Comparison of ENCODE assay signal across 2 cellular contexts in the genomic region with DNA sequence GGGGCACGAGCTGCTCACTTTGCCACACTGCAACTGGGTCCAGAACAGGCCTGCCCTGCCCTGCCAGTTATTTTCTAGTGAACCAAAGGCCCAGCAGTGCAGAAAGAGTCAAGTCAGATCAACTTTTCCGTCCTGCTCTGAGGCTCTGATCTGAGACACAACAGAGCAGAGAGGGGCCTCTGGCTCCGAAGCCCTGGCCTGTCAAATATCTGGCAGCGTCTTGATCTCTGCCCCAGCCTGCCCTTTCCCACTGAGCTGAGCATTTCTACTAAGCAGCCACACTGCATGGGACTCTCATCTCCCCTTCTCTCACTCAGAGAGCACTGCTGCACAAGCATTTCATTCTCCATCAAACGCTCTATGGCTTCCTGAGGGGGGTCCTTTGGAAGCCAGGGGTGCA.
TF ChIP-seq lines count a peak whose summit lies in the region.

No MANE protein-coding gene starts in this region.

TF ChIP-seq in SK-N-SH, 30 proteins besides CTCF, POLR2A, EP300 and RAD21 (continued from another document):
- TF ChIP-seq, protein P1, sequence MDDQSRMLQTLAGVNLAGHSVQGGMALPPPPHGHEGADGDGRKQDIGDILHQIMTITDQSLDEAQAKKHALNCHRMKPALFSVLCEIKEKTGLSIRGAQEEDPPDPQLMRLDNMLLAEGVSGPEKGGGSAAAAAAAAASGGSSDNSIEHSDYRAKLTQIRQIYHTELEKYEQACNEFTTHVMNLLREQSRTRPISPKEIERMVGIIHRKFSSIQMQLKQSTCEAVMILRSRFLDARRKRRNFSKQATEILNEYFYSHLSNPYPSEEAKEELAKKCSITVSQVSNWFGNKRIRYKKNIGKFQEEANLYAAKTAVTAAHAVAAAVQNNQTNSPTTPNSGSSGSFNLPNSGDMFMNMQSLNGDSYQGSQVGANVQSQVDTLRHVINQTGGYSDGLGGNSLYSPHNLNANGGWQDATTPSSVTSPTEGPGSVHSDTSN (IDR thresholded peaks at IDR 0.05), result no peak
- TF ChIP-seq RXRA (IDR thresholded peaks at IDR 0.05; ENCODE audit: borderline replicate concordance, low read depth) (no peak), GABPA (IDR thresholded peaks at IDR 0.05; ENCODE audit: low read depth) (no peak), YY1 (IDR thresholded peaks at IDR 0.05; ENCODE audit: low read depth) (no peak), SIN3A (IDR thresholded peaks at IDR 0.05; ENCODE audit: borderline replicate concordance, low read depth, low read length) (no peak), RFX5 (IDR thresholded peaks at IDR 0.05; ENCODE audit: low read length) (no peak), FOXJ3 (CRISPR knock-in tag; IDR thresholded peaks at IDR 0.05) (no peak), NFIC (IDR thresholded peaks at IDR 0.05; ENCODE audit: borderline replicate concordance) (no peak), SMC3 (IDR thresholded peaks at IDR 0.05; ENCODE audit: low read depth, low read length) (no peak), TEAD4 (IDR thresholded peaks at IDR 0.05; ENCODE audit: borderline replicate concordance, insufficient read depth) (no peak)
- TF ChIP-seq, protein P2, sequence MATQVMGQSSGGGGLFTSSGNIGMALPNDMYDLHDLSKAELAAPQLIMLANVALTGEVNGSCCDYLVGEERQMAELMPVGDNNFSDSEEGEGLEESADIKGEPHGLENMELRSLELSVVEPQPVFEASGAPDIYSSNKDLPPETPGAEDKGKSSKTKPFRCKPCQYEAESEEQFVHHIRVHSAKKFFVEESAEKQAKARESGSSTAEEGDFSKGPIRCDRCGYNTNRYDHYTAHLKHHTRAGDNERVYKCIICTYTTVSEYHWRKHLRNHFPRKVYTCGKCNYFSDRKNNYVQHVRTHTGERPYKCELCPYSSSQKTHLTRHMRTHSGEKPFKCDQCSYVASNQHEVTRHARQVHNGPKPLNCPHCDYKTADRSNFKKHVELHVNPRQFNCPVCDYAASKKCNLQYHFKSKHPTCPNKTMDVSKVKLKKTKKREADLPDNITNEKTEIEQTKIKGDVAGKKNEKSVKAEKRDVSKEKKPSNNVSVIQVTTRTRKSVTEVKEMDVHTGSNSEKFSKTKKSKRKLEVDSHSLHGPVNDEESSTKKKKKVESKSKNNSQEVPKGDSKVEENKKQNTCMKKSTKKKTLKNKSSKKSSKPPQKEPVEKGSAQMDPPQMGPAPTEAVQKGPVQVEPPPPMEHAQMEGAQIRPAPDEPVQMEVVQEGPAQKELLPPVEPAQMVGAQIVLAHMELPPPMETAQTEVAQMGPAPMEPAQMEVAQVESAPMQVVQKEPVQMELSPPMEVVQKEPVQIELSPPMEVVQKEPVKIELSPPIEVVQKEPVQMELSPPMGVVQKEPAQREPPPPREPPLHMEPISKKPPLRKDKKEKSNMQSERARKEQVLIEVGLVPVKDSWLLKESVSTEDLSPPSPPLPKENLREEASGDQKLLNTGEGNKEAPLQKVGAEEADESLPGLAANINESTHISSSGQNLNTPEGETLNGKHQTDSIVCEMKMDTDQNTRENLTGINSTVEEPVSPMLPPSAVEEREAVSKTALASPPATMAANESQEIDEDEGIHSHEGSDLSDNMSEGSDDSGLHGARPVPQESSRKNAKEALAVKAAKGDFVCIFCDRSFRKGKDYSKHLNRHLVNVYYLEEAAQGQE (IDR thresholded peaks at IDR 0.05; ENCODE audit: low read depth, low read length), result no peak
- TF ChIP-seq, protein P3, sequence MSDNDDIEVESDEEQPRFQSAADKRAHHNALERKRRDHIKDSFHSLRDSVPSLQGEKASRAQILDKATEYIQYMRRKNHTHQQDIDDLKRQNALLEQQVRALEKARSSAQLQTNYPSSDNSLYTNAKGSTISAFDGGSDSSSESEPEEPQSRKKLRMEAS (IDR thresholded peaks at IDR 0.05; ENCODE audit: low read depth), result no peak
TF ChIP-seq in SK-N-SH: peak in this region for 0.

TF ChIP-seq in SK-N-SH treated with all-trans-retinoic acid at 6 μM for 48 hours, 23 proteins besides CTCF, POLR2A, EP300 and RAD21 (continued from another document):
- no peak for TF ChIP-seq ESRRG (CRISPR knock-in tag; IDR thresholded peaks at IDR 0.05)
- no peak for TF ChIP-seq ZFP3 (CRISPR knock-in tag; IDR thresholded peaks at IDR 0.05)
- TF ChIP-seq ZNF8 (CRISPR knock-in tag; IDR thresholded peaks at IDR 0.05), result no peak
- no peak for TF ChIP-seq POU6F1 (CRISPR knock-in tag; IDR thresholded peaks at IDR 0.05; ENCODE audit: borderline replicate concordance, low read depth)
- TF ChIP-seq OSR1 (CRISPR knock-in tag; IDR thresholded peaks at IDR 0.05), result no peak
- no peak for TF ChIP-seq PPARA (CRISPR knock-in tag; IDR thresholded peaks at IDR 0.05; ENCODE audit: borderline replicate concordance)
- TF ChIP-seq, protein P4, sequence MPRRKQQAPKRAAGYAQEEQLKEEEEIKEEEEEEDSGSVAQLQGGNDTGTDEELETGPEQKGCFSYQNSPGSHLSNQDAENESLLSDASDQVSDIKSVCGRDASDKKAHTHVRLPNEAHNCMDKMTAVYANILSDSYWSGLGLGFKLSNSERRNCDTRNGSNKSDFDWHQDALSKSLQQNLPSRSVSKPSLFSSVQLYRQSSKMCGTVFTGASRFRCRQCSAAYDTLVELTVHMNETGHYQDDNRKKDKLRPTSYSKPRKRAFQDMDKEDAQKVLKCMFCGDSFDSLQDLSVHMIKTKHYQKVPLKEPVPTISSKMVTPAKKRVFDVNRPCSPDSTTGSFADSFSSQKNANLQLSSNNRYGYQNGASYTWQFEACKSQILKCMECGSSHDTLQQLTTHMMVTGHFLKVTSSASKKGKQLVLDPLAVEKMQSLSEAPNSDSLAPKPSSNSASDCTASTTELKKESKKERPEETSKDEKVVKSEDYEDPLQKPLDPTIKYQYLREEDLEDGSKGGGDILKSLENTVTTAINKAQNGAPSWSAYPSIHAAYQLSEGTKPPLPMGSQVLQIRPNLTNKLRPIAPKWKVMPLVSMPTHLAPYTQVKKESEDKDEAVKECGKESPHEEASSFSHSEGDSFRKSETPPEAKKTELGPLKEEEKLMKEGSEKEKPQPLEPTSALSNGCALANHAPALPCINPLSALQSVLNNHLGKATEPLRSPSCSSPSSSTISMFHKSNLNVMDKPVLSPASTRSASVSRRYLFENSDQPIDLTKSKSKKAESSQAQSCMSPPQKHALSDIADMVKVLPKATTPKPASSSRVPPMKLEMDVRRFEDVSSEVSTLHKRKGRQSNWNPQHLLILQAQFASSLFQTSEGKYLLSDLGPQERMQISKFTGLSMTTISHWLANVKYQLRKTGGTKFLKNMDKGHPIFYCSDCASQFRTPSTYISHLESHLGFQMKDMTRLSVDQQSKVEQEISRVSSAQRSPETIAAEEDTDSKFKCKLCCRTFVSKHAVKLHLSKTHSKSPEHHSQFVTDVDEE (CRISPR knock-in tag; IDR thresholded peaks at IDR 0.05), result no peak
- no peak for TF ChIP-seq CSDC2 (CRISPR knock-in tag; IDR thresholded peaks at IDR 0.05)
